In genomic region chr9:96417051-96417586, GRCh38 we compare ENCODE assay signal across 8 cellular contexts. TPM values are rescaled to one million over a fixed set of nuclear protein-coding genes. Genes with fewer than 3 reads are reported as not detected.
DNase-seq lines count a peak whose midpoint lies in the region; ATAC-seq, FAIRE-seq and TF ChIP-seq lines count a peak whose summit lies in the region.

No MANE protein-coding gene starts in this region.

- 1% methylated on average over 50 of the region's 50 CpGs for WGBS in prostate gland

- H3K4me3 ChIP-seq in left ventricle myocardium inferior (peak overlapping the region; percentile 91), prostate gland (peak overlapping the region; percentile 75 to 77), upper lobe of right lung (peak overlapping the region; percentile 91)

- H3K9me3 ChIP-seq in left ventricle myocardium inferior (replicated peaks): no peaks in the 10 kb centered on the region
- H3K9me3 ChIP-seq in prostate gland: no peaks in the 10 kb centered on the region
- H3K9me3 ChIP-seq in upper lobe of right lung: no peaks in the 10 kb centered on the region

- ATAC-seq in upper lobe of right lung: peak; percentile 42

- DNase-seq in DMS 273 (lab: John Stamatoyannopoulos, UW; ENCODE audit: unreplicated experiment) (peak; percentile 93), H54 (ENCODE audit: insufficient read length, low spot score) (peak; percentile 89), NCI-H1105 (lab: John Stamatoyannopoulos, UW) (peak; percentile 79), T-helper 1 cell (peak; percentile 84 to 90 (median 89)), amniotic stem cell (lab: John Stamatoyannopoulos, UW) (peak; percentile 66), left ventricle myocardium inferior (peak; percentile 90), prostate gland (ENCODE audit: low spot score) (peak; percentile 84), upper lobe of right lung (peak; percentile 94)

- peaks cover 54% of the 10 kb centered on the region for H3K4me1 ChIP-seq in left ventricle myocardium inferior
- peaks cover 5% of the 10 kb centered on the region for H3K4me1 ChIP-seq in prostate gland (replicated peaks)
- peaks cover 26% of the 10 kb centered on the region for H3K4me1 ChIP-seq in upper lobe of right lung

- H3K27me3 ChIP-seq in left ventricle myocardium inferior (ENCODE audit: low read depth) (no peaks in the 10 kb centered on the region), prostate gland (replicated peaks; ENCODE audit: insufficient read depth) (no peaks in the 10 kb centered on the region), upper lobe of right lung (no peaks in the 10 kb centered on the region)

- TF ChIP-seq CTCF in left ventricle myocardium inferior (IDR thresholded peaks at IDR 0.05; ENCODE audit: borderline replicate concordance) (peak; percentile 35), prostate gland (IDR thresholded peaks at IDR 0.05) (peak in 2 of 4 experiments; percentile 26 to 36), upper lobe of right lung (IDR thresholded peaks at IDR 0.05) (peak; percentile 8)

- no peaks in the 10 kb centered on the region for H3K36me3 ChIP-seq in left ventricle myocardium inferior
- H3K36me3 ChIP-seq in prostate gland: no peaks in the 10 kb centered on the region
- H3K36me3 ChIP-seq in upper lobe of right lung: no peaks in the 10 kb centered on the region

- TF ChIP-seq POLR2A in H54 (IDR thresholded peaks at IDR 0.05; ENCODE audit: low read depth, low read length): peak; percentile 27; the same call in 1 of the 2 replicates
- peak; percentile 51 for TF ChIP-seq POLR2A in prostate gland (IDR thresholded peaks at IDR 0.05)

- H3K27ac ChIP-seq in left ventricle myocardium inferior (replicated peaks) (peak overlapping the region; percentile 100), prostate gland (peak overlapping the region; percentile 97 to 99), upper lobe of right lung (peak overlapping the region; percentile 100)

- intact Hi-C loops in left ventricle myocardium inferior (cut with micrococcal nuclease) (no loop called here), prostate gland (cut with DNase I) (loop anchor here (2.0 to 5.0 kb wide), 2 partner anchors 34 to 35 kb away; partner anchors contain the start of genes HABP4 and SLC35D2), upper lobe of right lung (cut with DNase I) (no loop called here)

- FAIRE-seq in H54 (lab: Jason Lieb, UNC): peak; percentile 77

RNA-seq across cellular contexts. Expression of gene ZNF367, which starts 1.1 kb away (rescaled TPM):
- total RNA-seq in left ventricle myocardium inferior (3.9 TPM), prostate gland (1 to 10 TPM; 2.9 to 5.5 TPM), upper lobe of right lung (0.67 TPM)

RNA-seq across cellular contexts. Expression of gene HABP4, which starts 32.9 kb away (rescaled TPM):
- total RNA-seq in left ventricle myocardium inferior (23.1 TPM), prostate gland (10 to 100 TPM; 13.5 to 24.3 TPM), upper lobe of right lung (10.3 TPM)

RNA-seq across cellular contexts. Expression of gene SLC35D2, which starts 33.6 kb away (rescaled TPM):
- 13.9 TPM for total RNA-seq in left ventricle myocardium inferior
- 10 to 100 TPM; 27.4 to 29.7 TPM for total RNA-seq in prostate gland
- total RNA-seq in upper lobe of right lung: 30.3 TPM

Comparison
In these comparisons a context has a peak if more than half of its experiments do, and no peak if none do; other contexts are left out.
1. Peak in every context shown above with its lines: DNase-seq, ATAC-seq, H3K4me3 ChIP-seq and H3K27ac ChIP-seq.